ENCODE assay signal across 8 cellular contexts in genomic region chr11:114399903-114400221, GRCh38. TPM values are rescaled to one million over a fixed set of nuclear protein-coding genes. Genes with fewer than 3 reads are reported as not detected.
A peak's percentile ranks its signal among the peaks of the same experiment; 100 is the strongest.
DNase-seq lines count a peak whose midpoint lies in the region; ATAC-seq, FAIRE-seq and TF ChIP-seq lines count a peak whose summit lies in the region.

No MANE protein-coding gene starts in this region.

- H3K36me3 ChIP-seq in HUES48 (ENCODE audit: control insufficient read depth, insufficient read depth, low read length), result peaks cover 24% of the 10 kb centered on the region
- peaks cover 18 to 23% of the 10 kb centered on the region in 2 experiments for H3K36me3 ChIP-seq in SK-N-SH (replicated peaks in 1 of 2; ENCODE audit: control insufficient read depth in 1 of 2, insufficient read depth in 2 of 2, low read length in 1 of 2)
- peaks cover 0 to 5% (median 0%) of the 10 kb centered on the region in 4 donors for H3K36me3 ChIP-seq in esophagus muscularis mucosa
- H3K36me3 ChIP-seq in neuronal stem cell (replicated peaks in 1 of 2; ENCODE audit: control insufficient read depth in 2 of 2, insufficient read depth in 2 of 2, low read length in 2 of 2), result peaks cover 0 to 24% of the 10 kb centered on the region in 2 donors

- no peaks in the 10 kb centered on the region for H3K9me3 ChIP-seq in HUES48 (ENCODE audit: control insufficient read depth, insufficient read depth, low read length)
- H3K9me3 ChIP-seq in SK-N-SH, result no peaks in the 10 kb centered on the region
- H3K9me3 ChIP-seq in esophagus muscularis mucosa, result no peaks in the 10 kb centered on the region
- H3K9me3 ChIP-seq in neuronal stem cell (replicated peaks in 1 of 2; ENCODE audit: control insufficient read depth in 2 of 2, insufficient read depth in 1 of 2, low read depth in 1 of 2, low read length in 2 of 2), result no peaks in the 10 kb centered on the region

- H2BK15ac ChIP-seq in neuronal stem cell (ENCODE audit: low read length), result peak overlapping the region; percentile 73

- H3K4ac ChIP-seq in neuronal stem cell (ENCODE audit: low read length), result no peak overlapping the region

- TF ChIP-seq EP300 in SK-N-SH (IDR thresholded peaks at IDR 0.05; ENCODE audit: borderline replicate concordance in 1 of 2, low read depth in 1 of 2, low read length in 1 of 2) (no peak), esophagus muscularis mucosa (IDR thresholded peaks at IDR 0.05) (no peak)

- peak overlapping the region; percentile 94 for H4K8ac ChIP-seq in neuronal stem cell (ENCODE audit: low read depth, low read length)

- peaks cover 24% of the 10 kb centered on the region for H3K4me1 ChIP-seq in HUES48 (ENCODE audit: control insufficient read depth, insufficient read depth, low read length)
- H3K4me1 ChIP-seq in SK-N-SH (ENCODE audit: control insufficient read depth in 1 of 2, insufficient read depth in 2 of 2, low read depth in 1 of 2, low read length in 1 of 2), result peaks cover 7 to 30% of the 10 kb centered on the region in 2 experiments; a peak in 3 of 4 replicates
- H3K4me1 ChIP-seq in esophagus muscularis mucosa, result peaks cover 36 to 62% (median 55%) of the 10 kb centered on the region in 4 donors
- peaks cover 2 to 4% of the 10 kb centered on the region in 2 donors for H3K4me1 ChIP-seq in neuronal stem cell (ENCODE audit: control insufficient read depth in 2 of 2, insufficient read depth in 1 of 2, low read depth in 1 of 2, low read length in 2 of 2)

- WGBS in SK-N-SH (ENCODE audit: low lambda C conversion rate), result 0% methylated on average over 6 of the region's 23 CpGs
- 0% methylated on average over 6 of the region's 23 CpGs for WGBS in esophagus muscularis mucosa
- no CpG with 5 or more reads among the region's 23 CpGs for WGBS in neuronal stem cell (ENCODE audit: extremely low coverage in 2 of 2, insufficient read length in 2 of 2, insufficient replicate concordance in 1 of 2), 2 donors

- POLR2A ChIA-PET in SK-N-SH (lab: Yijun Ruan, JAX), result no interaction called here

- H3K27ac ChIP-seq in HUES48 (ENCODE audit: low read depth, low read length), result peak overlapping the region; percentile 99
- H3K27ac ChIP-seq in SK-N-SH (ENCODE audit: low read depth in 2 of 2, low read length in 1 of 2), result peak overlapping the region; percentile 97 to 98
- peak overlapping the region; percentile 95 to 98 (median 98) for H3K27ac ChIP-seq in esophagus muscularis mucosa (replicated peaks in 1 of 4)
- H3K27ac ChIP-seq in neuronal stem cell (replicated peaks; ENCODE audit: low read length), result peak overlapping the region; percentile 96

- no peak for FAIRE-seq in HTR-8/SVneo (lab: Jason Lieb, UNC)

- H3K9ac ChIP-seq in HUES48 (ENCODE audit: low read depth, low read length), result peak overlapping the region; percentile 98
- peak overlapping the region; percentile 98 for H3K9ac ChIP-seq in SK-N-SH
- H3K9ac ChIP-seq in neuronal stem cell (ENCODE audit: low read depth, low read length, poor library complexity), result peak overlapping the region; percentile 97

- no peak for TF ChIP-seq RAD21 in SK-N-SH (IDR thresholded peaks at IDR 0.05; ENCODE audit: low read length)

- H2BK12ac ChIP-seq in neuronal stem cell (ENCODE audit: low read length), result peak overlapping the region; percentile 26

- H3K79me1 ChIP-seq in neuronal stem cell (ENCODE audit: low read depth, low read length), result no peaks in the 10 kb centered on the region

- peak overlapping the region; percentile 85 for H2AK5ac ChIP-seq in neuronal stem cell (ENCODE audit: low read depth, low read length)

- H3K23ac ChIP-seq in neuronal stem cell (ENCODE audit: low read depth, low read length, poor library complexity), result peak overlapping the region; percentile 76

- H3K4me3 ChIP-seq in HUES48 (ENCODE audit: low read depth, low read length) (peak overlapping the region; percentile 88), SK-N-SH (ENCODE audit: low read depth in 2 of 2, low read length in 1 of 2) (peak overlapping the region; percentile 93 to 95), esophagus muscularis mucosa (peak overlapping the region; percentile 73 to 88 (median 78)), neuronal stem cell (ENCODE audit: low read length in 2 of 2) (peak overlapping the region; percentile 85 to 95)

- intact Hi-C loops in esophagus muscularis mucosa (cut with DNase I), result loop anchor here (2.0 to 5.0 kb wide), 2 partner anchors 39 to 53 kb away; partner anchors contain the start of gene REXO2

- H2BK120ac ChIP-seq in neuronal stem cell (ENCODE audit: low read depth, low read length), result no peak overlapping the region

- TF ChIP-seq CTCF in SK-N-SH (IDR thresholded peaks at IDR 0.05) (no peak), esophagus muscularis mucosa (IDR thresholded peaks at IDR 0.05) (no peak)

- no peaks in the 10 kb centered on the region for H3K9me2 ChIP-seq in SK-N-SH

- peak overlapping the region; percentile 97 for H2BK5ac ChIP-seq in neuronal stem cell (ENCODE audit: low read length)

- peaks cover 68% of the 10 kb centered on the region for H3K79me2 ChIP-seq in SK-N-SH (ENCODE audit: insufficient read depth)

- H2AFZ ChIP-seq in SK-N-SH (ENCODE audit: low read depth) (no peak overlapping the region; the same call in 1 of the 2 replicates), neuronal stem cell (ENCODE audit: low read length) (peak overlapping the region; percentile 90)

- H3K4me2 ChIP-seq in SK-N-SH, result peak overlapping the region; percentile 79
- peak overlapping the region; percentile 77 for H3K4me2 ChIP-seq in neuronal stem cell (ENCODE audit: insufficient read depth, low read length, poor library complexity, severe bottlenecking)

- H3F3A ChIP-seq in SK-N-SH (replicated peaks; ENCODE audit: insufficient read depth), result peaks cover 9% of the 10 kb centered on the region

- H3K27me3 ChIP-seq in HUES48 (ENCODE audit: control insufficient read depth, insufficient read depth, low read length) (no peaks in the 10 kb centered on the region), SK-N-SH (ENCODE audit: insufficient read depth) (no peaks in the 10 kb centered on the region), esophagus muscularis mucosa (no peaks in the 10 kb centered on the region), neuronal stem cell (ENCODE audit: control insufficient read depth in 3 of 3, insufficient read depth in 3 of 3, low read depth in 1 of 3, low read length in 3 of 3) (no peaks in the 10 kb centered on the region)

- peak overlapping the region; percentile 67 for H3K14ac ChIP-seq in neuronal stem cell (ENCODE audit: low read length)

- ATAC-seq in GM21381 (IDR thresholded peaks at IDR 0.05; ENCODE audit: unreplicated experiment), result peak; percentile 23

- no peak overlapping the region for H4K91ac ChIP-seq in neuronal stem cell (ENCODE audit: low read depth, low read length, poor library complexity)

- DNase-seq in DMS 273 (lab: John Stamatoyannopoulos, UW; ENCODE audit: unreplicated experiment) (peak; percentile 83), SK-N-SH (no peak), esophagus muscularis mucosa (ENCODE audit: extremely low spot score) (peak; percentile 92), neuronal stem cell (ENCODE audit: low spot score) (no peak), HTR-8/SVneo (ENCODE audit: insufficient read length, low spot score) (no peak), ecto neural progenitor cell (ENCODE audit: low spot score) (no peak)

- H4K20me1 ChIP-seq in SK-N-SH (ENCODE audit: insufficient read depth), result peaks cover 4% of the 10 kb centered on the region; the same call in 1 of the 2 replicates

- CTCF ChIA-PET in SK-N-SH (lab: Yijun Ruan, JAX), result no interaction called here

- TF ChIP-seq POLR2A in esophagus muscularis mucosa (IDR thresholded peaks at IDR 0.05; ENCODE audit: low read depth), result no peak

- H3K18ac ChIP-seq in neuronal stem cell (ENCODE audit: low read length), result peak overlapping the region; percentile 99

TF ChIP-seq in SK-N-SH, 30 proteins besides CTCF, POLR2A, EP300 and RAD21 (continues in another document):
- TF ChIP-seq SMC3 (IDR thresholded peaks at IDR 0.05; ENCODE audit: low read depth, low read length) (no peak), TCF12 (IDR thresholded peaks at IDR 0.05) (no peak), SIN3A (IDR thresholded peaks at IDR 0.05; ENCODE audit: borderline replicate concordance, low read depth, low read length) (no peak), RCOR1 (IDR thresholded peaks at IDR 0.05; ENCODE audit: low read length) (no peak), FOSL2 (IDR thresholded peaks at IDR 0.05; ENCODE audit: borderline replicate concordance, low read depth) (no peak), ELF1 (IDR thresholded peaks at IDR 0.05) (no peak), TAF1 (IDR thresholded peaks at IDR 0.05; ENCODE audit: borderline replicate concordance, low read depth, low read length) (no peak), MEF2A (IDR thresholded peaks at IDR 0.05; ENCODE audit: borderline replicate concordance, low read depth) (no peak), NFIC (IDR thresholded peaks at IDR 0.05; ENCODE audit: borderline replicate concordance) (no peak), POLR2AphosphoS5 (IDR thresholded peaks at IDR 0.05; ENCODE audit: low read depth, low read length) (no peak), RXRA (IDR thresholded peaks at IDR 0.05; ENCODE audit: borderline replicate concordance, low read depth) (no peak)

RNA-seq across cellular contexts. Expression of gene C11orf71, which starts 0.4 kb away (rescaled TPM):
- polyA plus RNA-seq in SK-N-SH (2012; rRNA removed), result 7.8 and 8.4 TPM in 2 replicates
- 6.1 and 6.3 TPM in 2 replicates for polyA plus RNA-seq in SK-N-SH (2012; cell fraction: cytosol; rRNA removed)
- polyA plus RNA-seq in SK-N-SH (2012; cell fraction: nucleus; rRNA removed), result 10.5 and 20.8 TPM in 2 replicates
- total RNA-seq in esophagus muscularis mucosa, result 1 to 10 TPM; 5.0 to 6.2 (median 5.6) TPM
- polyA plus RNA-seq in neuronal stem cell (2013, experiment 1 of 2), result 10.4 TPM
- 9.8 TPM for polyA plus RNA-seq in neuronal stem cell (2013, experiment 2 of 2)

RNA-seq across cellular contexts. Expression of gene RBM7, which starts 0.6 kb away (rescaled TPM):
- 19.5 and 22.4 TPM in 2 replicates for polyA plus RNA-seq in SK-N-SH (2012; rRNA removed)
- 22.3 and 25.0 TPM in 2 replicates for polyA plus RNA-seq in SK-N-SH (2012; cell fraction: cytosol; rRNA removed)
- 5.0 and 14.9 TPM in 2 replicates for polyA plus RNA-seq in SK-N-SH (2012; cell fraction: nucleus; rRNA removed)
- total RNA-seq in esophagus muscularis mucosa, result 10 to 100 TPM; 13.7 to 28.0 (median 17.6) TPM
- 29.2 TPM for polyA plus RNA-seq in neuronal stem cell (2013, experiment 1 of 2)
- 29.7 TPM for polyA plus RNA-seq in neuronal stem cell (2013, experiment 2 of 2)

RNA-seq across cellular contexts. Expression of gene REXO2, which starts 39.4 kb away (rescaled TPM):
- polyA plus RNA-seq in SK-N-SH (2012; rRNA removed), result 386 and 419 TPM in 2 replicates
- 408 and 424 TPM in 2 replicates for polyA plus RNA-seq in SK-N-SH (2012; cell fraction: cytosol; rRNA removed)
- 132 and 197 TPM in 2 replicates for polyA plus RNA-seq in SK-N-SH (2012; cell fraction: nucleus; rRNA removed)
- total RNA-seq in esophagus muscularis mucosa, result 100 to 1,000 TPM in 3 of 4 donors, 10 to 100 TPM in 1; 95.1 to 152 (median 142) TPM
- 42.3 TPM for polyA plus RNA-seq in neuronal stem cell (2013, experiment 1 of 2)
- 43.4 TPM for polyA plus RNA-seq in neuronal stem cell (2013, experiment 2 of 2)

Comparison
In these comparisons a context has a peak if more than half of its experiments do, and no peak if none do; other contexts are left out.
1. DNase-seq: peak in DMS 273 (single experiment) and esophagus muscularis mucosa (single experiment); none in SK-N-SH (single experiment), neuronal stem cell (single experiment), HTR-8/SVneo (single experiment) and ecto neural progenitor cell (single experiment).
2. Peak in every context shown above with its lines, with median percentiles within 50 percentile points of each other: H3K27ac ChIP-seq, H3K4me3 ChIP-seq and H3K9ac ChIP-seq.